Comparison of ENCODE assay signal across 11 cellular contexts in the genomic region with DNA sequence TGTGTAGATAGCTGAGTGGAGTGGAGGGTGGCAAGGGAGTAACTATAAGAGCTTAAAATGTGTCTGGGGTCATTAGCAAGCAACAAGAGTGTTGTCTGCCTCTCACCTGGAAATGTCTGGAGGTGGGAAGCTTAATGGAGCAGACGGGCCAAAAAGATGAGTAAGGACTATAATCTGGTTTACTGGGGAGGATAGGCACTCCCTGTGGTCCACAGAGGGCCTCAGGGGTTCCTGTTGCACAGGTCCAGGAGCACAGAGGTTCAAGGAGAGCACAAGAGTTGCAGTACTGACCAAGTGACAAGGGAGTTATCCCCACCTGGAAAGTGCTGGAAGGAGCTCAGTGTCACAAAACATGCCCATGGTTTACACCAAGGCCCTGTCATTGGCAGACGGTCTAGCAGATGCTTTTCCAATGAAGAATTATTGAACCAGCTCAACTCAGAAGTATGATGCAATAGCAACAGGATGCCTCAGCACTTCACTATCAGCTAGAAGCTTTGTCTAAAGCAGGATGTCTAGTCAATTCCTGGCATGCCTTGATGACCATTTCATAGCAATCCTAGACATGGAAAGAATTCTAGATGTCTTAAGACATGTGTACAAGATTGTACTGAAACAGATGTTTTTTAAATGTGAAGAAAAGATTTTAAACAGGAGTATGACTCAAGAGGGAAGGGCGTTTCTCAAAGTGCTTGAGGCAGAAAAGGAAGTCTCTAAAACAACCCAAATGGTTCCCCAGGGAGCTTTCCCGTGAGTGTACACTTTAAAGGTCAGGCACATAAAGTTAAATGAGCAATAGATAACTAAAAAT.
DNase-seq lines count a peak whose midpoint lies in the region; ATAC-seq, FAIRE-seq and TF ChIP-seq lines count a peak whose summit lies in the region.
"Had no signal": no experiment of that assay in that cellular context is flagged by ENCODE, and none has a peak within 500 bp of the region (broad histone marks: within the 10 kb centered on the region; RNA-seq: fewer than 3 reads in every experiment).

No MANE protein-coding gene starts in this region.

- CTCF ChIA-PET in mammary epithelial cell (lab: Charles Lee; ENCODE audit: low non-redundant PET), result interaction anchor here (0.5 kb wide), 1 partner anchor 1784 kb away, joined by 3 read pairs; no protein-coding TSS in a partner anchor

- H3K79me2 ChIP-seq in ACC112 (ENCODE audit: control insufficient read depth, insufficient read depth, low read length, unreplicated experiment), result no peaks in the 10 kb centered on the region
- no peaks in the 10 kb centered on the region for H3K79me2 ChIP-seq in mammary epithelial cell (ENCODE audit: insufficient read depth, low read length)
- no peaks in the 10 kb centered on the region for H3K79me2 ChIP-seq in keratinocyte (ENCODE audit: control insufficient read depth, insufficient read depth, low read length)

- BruUV-seq in mammary epithelial cell (replicated peaks; lab: Mats Ljungman, UMichigan), result TSS peak; percentile 49

- peak overlapping the region; percentile 12; the same call in 1 of the 2 replicates for H3K4me3 ChIP-seq in ACC112 (ENCODE audit: low read depth, low read length)
- H3K4me3 ChIP-seq in mammary epithelial cell (replicated peaks in 1 of 3; ENCODE audit: insufficient read depth in 1 of 3, low read depth in 2 of 3, low read length in 3 of 3), result no peak overlapping the region
- no peak overlapping the region for H3K4me3 ChIP-seq in keratinocyte (ENCODE audit: control insufficient read depth in 2 of 3, extremely low read depth in 1 of 3, insufficient read depth in 2 of 3, low read depth in 1 of 3, low read length in 3 of 3)
- H3K4me3 ChIP-seq: upper lobe of left lung had no signal

- H3K36me3 ChIP-seq in ACC112 (ENCODE audit: insufficient read depth, low read length) (no peaks in the 10 kb centered on the region), mammary epithelial cell (ENCODE audit: insufficient read depth, low read length) (no peaks in the 10 kb centered on the region), keratinocyte (ENCODE audit: control insufficient read depth in 2 of 2, extremely low read depth in 1 of 2, insufficient read depth in 2 of 2, low read length in 2 of 2) (no peaks in the 10 kb centered on the region)
- H3K36me3 ChIP-seq: upper lobe of left lung had no signal

- no peaks in the 10 kb centered on the region for H3K9me1 ChIP-seq in keratinocyte (ENCODE audit: control insufficient read depth, extremely low read depth, insufficient read depth, low read length)

- H3K9me3 ChIP-seq in mammary epithelial cell (replicated peaks; ENCODE audit: insufficient read depth, low read length) (no peaks in the 10 kb centered on the region), keratinocyte (ENCODE audit: control insufficient read depth, low read depth, low read length) (no peaks in the 10 kb centered on the region)
- H3K9me3 ChIP-seq: upper lobe of left lung had no signal

- H2AFZ ChIP-seq in ACC112 (ENCODE audit: low read length, unreplicated experiment) (no peak overlapping the region), mammary epithelial cell (ENCODE audit: low read depth, low read length) (peak overlapping the region; percentile 71), keratinocyte (ENCODE audit: control insufficient read depth, low read length) (peak overlapping the region; percentile 50)

- intact Hi-C loops in mammary epithelial cell (cut with micrococcal nuclease), result loop anchor here (1.0 to 5.0 kb wide), 4 partner anchors 16 to 180 kb away; no protein-coding TSS in a partner anchor

- WGBS in mammary epithelial cell (ENCODE audit: low coverage, missing lambda C conversion rate), result 0% methylated on average over 4 of the region's 4 CpGs

- FAIRE-seq in HTR-8/SVneo (lab: Jason Lieb, UNC) (peak; percentile 75), keratinocyte (lab: Jason Lieb, UNC) (peak; percentile 100)
- FAIRE-seq: kidney had no signal

- H3K27ac ChIP-seq in ACC112 (ENCODE audit: low read depth, low read length) (peak overlapping the region; percentile 73), mammary epithelial cell (ENCODE audit: insufficient read depth, low read depth, low read length) (peak overlapping the region; percentile 54), keratinocyte (ENCODE audit: control insufficient read depth, insufficient read depth, low read length) (peak overlapping the region; percentile 83)
- H3K27ac ChIP-seq: upper lobe of left lung had no signal

- H3K4me1 ChIP-seq in ACC112 (ENCODE audit: control insufficient read depth, insufficient read depth, low read length, unreplicated experiment) (peaks cover 36% of the 10 kb centered on the region), mammary epithelial cell (ENCODE audit: insufficient read depth, low read length) (peaks cover 45% of the 10 kb centered on the region), keratinocyte (ENCODE audit: control insufficient read depth, extremely low read depth, insufficient read depth, low read length) (peaks cover 27% of the 10 kb centered on the region)
- H3K4me1 ChIP-seq: upper lobe of left lung had no signal

- H3K9ac ChIP-seq in mammary epithelial cell (ENCODE audit: insufficient read depth, low read length) (no peak overlapping the region), keratinocyte (ENCODE audit: control insufficient read depth, extremely low read depth, insufficient read depth, low read length) (no peak overlapping the region)

- H3K4me2 ChIP-seq in mammary epithelial cell (ENCODE audit: insufficient read depth, low read depth, low read length), result peak overlapping the region; percentile 34
- H3K4me2 ChIP-seq in keratinocyte (ENCODE audit: control insufficient read depth, extremely low read depth, insufficient read depth, low read depth, low read length), result peak overlapping the region; percentile 35

- ATAC-seq in left lobe of liver (no peak), GM18511 (IDR thresholded peaks at IDR 0.05; ENCODE audit: unreplicated experiment) (no peak)

- dilution Hi-C loops in mammary epithelial cell (cut with HindIII; ENCODE audit: low sequenced_read_pairs), result no loop called here
- dilution Hi-C loops in keratinocyte (cut with MboI; ENCODE audit: extremely low pct_ligation_motif_present, low sequenced_read_pairs), result no loop called here

- in situ Hi-C loops in mammary epithelial cell (cut with MboI; ENCODE audit: low sequenced_read_pairs in 2 of 2), result no loop called here

- no peak for TF ChIP-seq CTCF in mammary epithelial cell (conservative IDR thresholded peaks at IDR 0.05 in 1 of 2, IDR thresholded peaks at IDR 0.05 in 1 of 2; ENCODE audit: extremely low read depth in 1 of 2, insufficient read depth in 1 of 2, low read depth in 1 of 2, low read length in 2 of 2)
- TF ChIP-seq CTCF in keratinocyte (optimal IDR thresholded peaks at IDR 0.05 in 1 of 3, IDR thresholded peaks at IDR 0.05 in 1 of 3, conservative IDR thresholded peaks at IDR 0.05 in 1 of 3; ENCODE audit: extremely low read depth in 1 of 3, insufficient read depth in 2 of 3, low read length in 3 of 3), result no peak

- no peaks in the 10 kb centered on the region for H4K20me1 ChIP-seq in mammary epithelial cell (ENCODE audit: insufficient read depth, low read length)
- H4K20me1 ChIP-seq in keratinocyte (ENCODE audit: control insufficient read depth, extremely low read depth, insufficient read depth, low read length), result no peaks in the 10 kb centered on the region

- H3K27me3 ChIP-seq in ACC112 (ENCODE audit: insufficient read depth, low read length) (no peaks in the 10 kb centered on the region), mammary epithelial cell (ENCODE audit: insufficient read depth, low read length) (no peaks in the 10 kb centered on the region), keratinocyte (ENCODE audit: control insufficient read depth, extremely low read depth, insufficient read depth, low read length) (no peaks in the 10 kb centered on the region)
- H3K27me3 ChIP-seq: upper lobe of left lung had no signal

- DNase-seq in HTR-8/SVneo (ENCODE audit: insufficient read length, low spot score) (peak; percentile 63), mammary epithelial cell (peak; percentile 94), keratinocyte (ENCODE audit: low read depth, low spot score) (peak; percentile 98), NCI-H774 (lab: John Stamatoyannopoulos, UW) (no peak), left lobe of liver (ENCODE audit: low spot score) (no peak)
- DNase-seq in activated naive CD4-positive, alpha-beta T cell treated with Interleukin-2 at 50 U/mL for 16 hours, result no peak
- DNase-seq: activated CD4-positive, alpha-beta T cell treated with anti-CD3 and anti-CD28 coated beads, Interleukin-2, amount 50 U/mL, for 48 hours; kidney; upper lobe of left lung had no signal

Comparison
In these comparisons a context has a peak if more than half of its experiments do, and no peak if none do; other contexts are left out.
1. DNase-seq: peak in HTR-8/SVneo (single experiment), mammary epithelial cell (single experiment) and keratinocyte (single experiment); none in NCI-H774 (single experiment), left lobe of liver (single experiment) and activated naive CD4-positive, alpha-beta T cell treated with Interleukin-2 at 50 U/mL for 16 hours (single experiment).
2. Peak in every context shown above with its lines, with median percentiles within 50 percentile points of each other: H3K27ac ChIP-seq.